Comparison of ENCODE assay signal across 26 cellular contexts in genomic region chr16:53559552-53559951, GRCh38.
"Had no signal": no experiment of that assay in that cellular context is flagged by ENCODE, and none has a peak within 500 bp of the region (broad histone marks: within the 10 kb centered on the region; RNA-seq: fewer than 3 reads in every experiment).

No MANE protein-coding gene starts in this region.

- H3K4me1 ChIP-seq: esophagus muscularis mucosa, foreskin keratinocyte, left lung, prostate gland, right atrium auricular region, testis, tibial artery had no signal

- H3K27me3 ChIP-seq: esophagus muscularis mucosa, hepatocyte, left lung, right atrium auricular region, testis, tibial artery had no signal

- H3K9me3 Mint-ChIP-seq: naive B cell; natural killer cell treated with Interleukin-12 subunit alpha and Interleukin-12 subunit beta and Interleukin-15 and Interleukin-18, amount 100 ng/mL, for 72 hours; neural crest cell; stimulated activated effector memory CD8-positive, alpha-beta T cell treated with anti-CD3 and anti-CD28 coated beads, Interleukin-12 subunit alpha, Interleukin-12 subunit beta, amount 100 ng/mL, for 72 hours had no signal

- H3K36me3 Mint-ChIP-seq: mesothelial cell of epicardium; naive B cell; natural killer cell treated with Interleukin-12 subunit alpha and Interleukin-12 subunit beta and Interleukin-15 and Interleukin-18, amount 100 ng/mL, for 72 hours; stimulated activated effector memory CD8-positive, alpha-beta T cell treated with anti-CD3 and anti-CD28 coated beads, Interleukin-12 subunit alpha, Interleukin-12 subunit beta, amount 100 ng/mL, for 72 hours; type B pancreatic cell had no signal

- ATAC-seq: foreskin keratinocyte; left cardiac atrium; left lung; mucosa of descending colon; natural killer cell treated with Interleukin-12 subunit alpha and Interleukin-12 subunit beta and Interleukin-15 and Interleukin-18, amount 100 ng/mL, for 72 hours; stimulated activated effector memory CD8-positive, alpha-beta T cell treated with anti-CD3 and anti-CD28 coated beads, Interleukin-12 subunit alpha, Interleukin-12 subunit beta, amount 100 ng/mL, for 72 hours; stimulated activated naive CD8-positive, alpha-beta T cell treated with anti-CD3 and anti-CD28 coated beads, Interleukin-15, Interleukin-2, amounts not matched to agents 100 U/mL and 50 U/mL, for 24 hours had no signal

- H3K9me3 ChIP-seq: esophagus muscularis mucosa, left lung, mucosa of descending colon, prostate gland, right atrium auricular region, testis, tibial artery had no signal

- H3K27me3 Mint-ChIP-seq: type B pancreatic cell had no signal

- H3K27ac ChIP-seq: coronary artery, esophagus muscularis mucosa, foreskin keratinocyte, hepatocyte, left lung, prostate gland, right atrium auricular region, testis, tibial artery had no signal

- DNase-seq: dermis blood vessel endothelial cell; effector memory CD4-positive, alpha-beta T cell; foreskin keratinocyte; glutamatergic neuron; left cardiac atrium; left lung; mesenchymal stem cell; mucosa of descending colon; naive B cell; nucleus accumbens; stimulated activated CD4-positive, alpha-beta T cell treated with anti-CD3 and anti-CD28 coated beads, Interleukin-2, amount 100 ng/mL, for 24 hours; stimulated activated CD4-positive, alpha-beta T cell treated with anti-CD3 and anti-CD28 coated beads, Interleukin-4, amount 100 ng/mL, for 24 hours; stimulated activated naive CD8-positive, alpha-beta T cell treated with anti-CD3 and anti-CD28 coated beads, Interleukin-15, Interleukin-2, amounts not matched to agents 100 U/mL and 50 U/mL, for 24 hours; substantia nigra; testis; tibial artery had no signal

- H3K79me2 ChIP-seq: hepatocyte had no signal

- H3K4me3 Mint-ChIP-seq: mesothelial cell of epicardium; naive B cell; natural killer cell treated with Interleukin-12 subunit alpha and Interleukin-12 subunit beta and Interleukin-15 and Interleukin-18, amount 100 ng/mL, for 72 hours; neural crest cell; stimulated activated effector memory CD8-positive, alpha-beta T cell treated with anti-CD3 and anti-CD28 coated beads, Interleukin-12 subunit alpha, Interleukin-12 subunit beta, amount 100 ng/mL, for 72 hours; type B pancreatic cell had no signal

- H3K4me1 Mint-ChIP-seq: mesothelial cell of epicardium; naive B cell; stimulated activated effector memory CD8-positive, alpha-beta T cell treated with anti-CD3 and anti-CD28 coated beads, Interleukin-12 subunit alpha, Interleukin-12 subunit beta, amount 100 ng/mL, for 72 hours had no signal

- H3K4me3 ChIP-seq: coronary artery, esophagus muscularis mucosa, hepatocyte, left lung, mucosa of descending colon, prostate gland, right atrium auricular region, testis, tibial artery had no signal

- H2AFZ ChIP-seq: hepatocyte had no signal

- H3K4me2 ChIP-seq: hepatocyte had no signal

- H3K27ac Mint-ChIP-seq: mesothelial cell of epicardium, type B pancreatic cell had no signal

- H3K36me3 ChIP-seq: esophagus muscularis mucosa, left lung, prostate gland, right atrium auricular region, tibial artery had no signal
